ENCODE assay signal across 15 cellular contexts in genomic region chr10:87925570-87925969, GRCh38.
DNase-seq lines count a peak whose midpoint lies in the region; ATAC-seq and TF ChIP-seq lines count a peak whose summit lies in the region.
"Had no signal": no experiment of that assay in that cellular context is flagged by ENCODE, and none has a peak within 500 bp of the region (broad histone marks: within the 10 kb centered on the region; RNA-seq: fewer than 3 reads in every experiment).

No MANE protein-coding gene starts in this region.

- H3K9me3 ChIP-seq in RWPE2 (ENCODE audit: severe bottlenecking) = no peaks in the 10 kb centered on the region
- no peaks in the 10 kb centered on the region for H3K9me3 ChIP-seq in GM23248 (ENCODE audit: low read depth)
- H3K9me3 ChIP-seq in tibial nerve = no peaks in the 10 kb centered on the region

- TF ChIP-seq POLR2A in tibial nerve (IDR thresholded peaks at IDR 0.05) = no peak

- no peaks in the 10 kb centered on the region for H3K9me2 ChIP-seq in GM23248 (ENCODE audit: insufficient read depth)

- H3K27me3 ChIP-seq in RWPE2 (ENCODE audit: insufficient read depth, poor library complexity, severe bottlenecking) (no peaks in the 10 kb centered on the region), kidney epithelial cell (ENCODE audit: control insufficient read depth, insufficient read depth, low read length) (no peaks in the 10 kb centered on the region), GM23248 (replicated peaks; ENCODE audit: insufficient read depth) (no peaks in the 10 kb centered on the region), tibial nerve (no peaks in the 10 kb centered on the region)
- H3K27me3 ChIP-seq: heart right ventricle had no signal

- no peak overlapping the region for H3K27ac ChIP-seq in RWPE2 (ENCODE audit: poor library complexity, severe bottlenecking)
- no peak overlapping the region for H3K27ac ChIP-seq in GM23248
- H3K27ac ChIP-seq in tibial nerve = peak overlapping the region in 1 of 4 donors; percentile 20

- TF ChIP-seq EP300 in tibial nerve (IDR thresholded peaks at IDR 0.05) = no peak

- 57 to 60% methylated on average over 2 of the region's 2 CpGs for WGBS in GM23248 (ENCODE audit: low coverage in 1 of 2, low lambda C conversion rate in 2 of 2, missing lambda C conversion rate in 2 of 2), 2 experiments
- 29 to 36% methylated on average over 2 of the region's 2 CpGs for WGBS in tibial nerve, 2 donors

- DNase-seq in DMS79 treated with DMSO at 0.1 percent for 48 hours (lab: John Stamatoyannopoulos, UW) (peak; percentile 79), NCI-H187 (lab: John Stamatoyannopoulos, UW) (peak; percentile 30 to 69), RWPE2 (ENCODE audit: low spot score) (no peak), kidney epithelial cell (ENCODE audit: low read depth) (peak; percentile 28), GM23248 (no peak), A172 (ENCODE audit: low spot score) (no peak), tibial nerve (ENCODE audit: low spot score in 2 of 2) (no peak), UCSD-AML1 (lab: John Stamatoyannopoulos, UW; ENCODE audit: unreplicated experiment) (no peak)
- DNase-seq: activated T-cell treated with anti-CD3 and anti-CD28 coated beads, Interleukin-2, amount 50 U/mL, for 1 hour; cortex of kidney; heart right ventricle; NCI-H526 treated with DMSO at 0.1 percent for 48 hours; stimulated activated naive CD4-positive, alpha-beta T cell treated with Interleukin-2 at 50 U/mL for 16 hours; T-helper 9 cell had no signal

- no peak overlapping the region for H3K4me3 ChIP-seq in RWPE2 (ENCODE audit: severe bottlenecking)
- no peak overlapping the region for H3K4me3 ChIP-seq in kidney epithelial cell (ENCODE audit: low read depth, low read length)
- H3K4me3 ChIP-seq in GM23248 = no peak overlapping the region
- H3K4me3 ChIP-seq in tibial nerve = no peak overlapping the region
- H3K4me3 ChIP-seq: GM23338, heart right ventricle had no signal

- peaks cover 13% of the 10 kb centered on the region for H3K36me3 ChIP-seq in RWPE2 (ENCODE audit: low read depth)
- no peaks in the 10 kb centered on the region for H3K36me3 ChIP-seq in kidney epithelial cell (ENCODE audit: control insufficient read depth, insufficient read depth, low read length)
- peaks cover 10% of the 10 kb centered on the region; the same call in 1 of the 2 replicates for H3K36me3 ChIP-seq in GM23248 (ENCODE audit: low read depth)
- peaks cover 0 to 16% (median 0%) of the 10 kb centered on the region in 3 donors for H3K36me3 ChIP-seq in tibial nerve

- H3F3A ChIP-seq in GM23248 (ENCODE audit: insufficient read depth) = peaks cover 14% of the 10 kb centered on the region

- peaks cover 100% of the 10 kb centered on the region for H3K79me2 ChIP-seq in GM23248 (ENCODE audit: insufficient read depth)

- no peak overlapping the region for H3K4me2 ChIP-seq in GM23248 (ENCODE audit: unreplicated experiment)

- TF ChIP-seq CTCF in RWPE2 (IDR thresholded peaks at IDR 0.05; ENCODE audit: poor library complexity, severe bottlenecking) (no peak), kidney epithelial cell (IDR thresholded peaks at IDR 0.05; ENCODE audit: insufficient read depth, low read length, poor library complexity, severe bottlenecking) (no peak), tibial nerve (IDR thresholded peaks at IDR 0.05) (no peak)

- H2AFZ ChIP-seq in GM23248 = no peak overlapping the region
- H2AFZ ChIP-seq: GM23338 had no signal

- H3K4me1 ChIP-seq in RWPE2 (ENCODE audit: insufficient read depth, poor library complexity, severe bottlenecking) = peaks cover 25% of the 10 kb centered on the region
- H3K4me1 ChIP-seq in GM23248 (ENCODE audit: insufficient read depth) = peaks cover 43% of the 10 kb centered on the region
- H3K4me1 ChIP-seq in tibial nerve = peaks cover 0 to 75% (median 10%) of the 10 kb centered on the region in 4 donors

- ATAC-seq in RWPE2 (ENCODE audit: low read depth) = 0 out of 3 replicates have a peak, but pooled peaks have one; percentile 12
- ATAC-seq: GM23338 had no signal

- in situ Hi-C loops in GM23248 (cut with MboI) = no loop called here

- H3K9ac ChIP-seq in GM23248 = no peak overlapping the region

- H4K20me1 ChIP-seq in GM23248 (ENCODE audit: insufficient read depth) = peaks cover 37% of the 10 kb centered on the region

Comparison
In these comparisons a context has a peak if more than half of its experiments do, and no peak if none do; other contexts are left out.
1. DNase-seq: peak in DMS79 treated with DMSO at 0.1 percent for 48 hours (single experiment), NCI-H187 (2 of 2) and kidney epithelial cell (single experiment); none in RWPE2 (single experiment), GM23248 (single experiment), A172 (single experiment), tibial nerve (0 of 2) and UCSD-AML1 (single experiment).